ENCODE assay signal across 27 cellular contexts in genomic region chr11:120659076-120659475, GRCh38.
"Had no signal": no experiment of that assay in that cellular context is flagged by ENCODE, and none has a peak within 500 bp of the region (broad histone marks: within the 10 kb centered on the region; RNA-seq: fewer than 3 reads in every experiment).

No MANE protein-coding gene starts in this region.

- H3K4me3 Mint-ChIP-seq: effector memory CD8-positive, alpha-beta T cell; nephron; neural progenitor cell; stimulated activated effector memory CD8-positive, alpha-beta T cell treated with anti-CD3 and anti-CD28 coated beads, Interleukin-12 subunit alpha, Interleukin-12 subunit beta, amount 100 ng/mL, for 72 hours; type B pancreatic cell had no signal

- H3K36me3 Mint-ChIP-seq: stimulated activated effector memory CD8-positive, alpha-beta T cell treated with anti-CD3 and anti-CD28 coated beads, Interleukin-12 subunit alpha, Interleukin-12 subunit beta, amount 100 ng/mL, for 72 hours; type B pancreatic cell had no signal

- H3K4me3 ChIP-seq: esophagus squamous epithelium, lower lobe of right lung, neural progenitor cell, prostate gland, right atrium auricular region, smooth muscle cell, testis, tibial artery had no signal

- H2AFZ ChIP-seq: neural progenitor cell had no signal

- H3K4me1 ChIP-seq: esophagus squamous epithelium, lower lobe of right lung, prostate gland, right atrium auricular region, testis, tibial artery had no signal

- H3K27ac Mint-ChIP-seq: effector memory CD8-positive, alpha-beta T cell; nephron; neural progenitor cell; stimulated activated effector memory CD8-positive, alpha-beta T cell treated with anti-CD3 and anti-CD28 coated beads, Interleukin-12 subunit alpha, Interleukin-12 subunit beta, amount 100 ng/mL, for 72 hours; type B pancreatic cell had no signal

- H3K4me2 ChIP-seq: neural progenitor cell, smooth muscle cell had no signal

- H3K27ac ChIP-seq: esophagus squamous epithelium, lower lobe of right lung, neural progenitor cell, prostate gland, right atrium auricular region, testis, tibial artery had no signal

- H3K9ac ChIP-seq: neural progenitor cell had no signal

- H3K9me3 Mint-ChIP-seq: effector memory CD8-positive, alpha-beta T cell; nephron; neural progenitor cell; stimulated activated effector memory CD8-positive, alpha-beta T cell treated with anti-CD3 and anti-CD28 coated beads, Interleukin-12 subunit alpha, Interleukin-12 subunit beta, amount 100 ng/mL, for 72 hours; type B pancreatic cell had no signal

- DNase-seq: cerebellar nuclear complex; cortex of kidney; effector memory CD8-positive, alpha-beta T cell; erythroblast; esophagus squamous epithelium; islet precursor cell; kidney glomerular epithelial cell; left colon; left ventricle myocardium superior; lower lobe of right lung; stimulated activated CD4-positive, alpha-beta T cell treated with anti-CD3 and anti-CD28 coated beads, Interleukin-2, amount 100 ng/mL, for 24 hours; stimulated activated CD4-positive, alpha-beta T cell treated with anti-CD3 and anti-CD28 coated beads, Interleukin-4, amount 100 ng/mL, for 24 hours; stimulated activated naive CD8-positive, alpha-beta T cell treated with anti-CD3 and anti-CD28 coated beads, Interleukin-15, Interleukin-2, amounts not matched to agents 100 U/mL and 50 U/mL, for 24 hours; substantia nigra; testis; tibial artery had no signal

- FAIRE-seq: endometrium, frontal cortex, urothelium cell line had no signal

- H3K9me3 ChIP-seq: esophagus squamous epithelium, lower lobe of right lung, prostate gland, right atrium auricular region, testis, tibial artery had no signal

- H3K36me3 ChIP-seq: esophagus squamous epithelium, lower lobe of right lung, neural progenitor cell, prostate gland, right atrium auricular region, tibial artery had no signal

- H3K4me1 Mint-ChIP-seq: nephron had no signal

- H3K27me3 ChIP-seq: right atrium auricular region, testis had no signal

- ATAC-seq: effector memory CD8-positive, alpha-beta T cell; left colon; left ventricle myocardium superior; lower lobe of right lung; sciatic nerve had no signal
